ENCODE assay signal across 16 cellular contexts in genomic region chr2:44247924-44248323, GRCh38. TPM values are rescaled to one million over a fixed set of nuclear protein-coding genes. Genes with fewer than 3 reads are reported as not detected.
DNase-seq lines count a peak whose midpoint lies in the region; ATAC-seq and TF ChIP-seq lines count a peak whose summit lies in the region.
"Had no signal": no experiment of that assay in that cellular context is flagged by ENCODE, and none has a peak within 500 bp of the region (broad histone marks: within the 10 kb centered on the region; RNA-seq: fewer than 3 reads in every experiment).

No MANE protein-coding gene starts in this region.

- no peak for DNase-seq in AG04450 (ENCODE audit: low read depth, low spot score)
- peak; percentile 17 for DNase-seq in OCI-LY7 (ENCODE audit: low spot score)
- DNase-seq in iPS DF 4.7 (ENCODE audit: extremely low read depth, low spot score) = peak; percentile 56
- DNase-seq in A673 (ENCODE audit: low spot score) = no peak
- no peak for DNase-seq in D341Med (ENCODE audit: low spot score)
- DNase-seq in hippocampal formation (lab: John Stamatoyannopoulos, UW) = no peak
- DNase-seq: activated CD8-positive, alpha-beta memory T cell treated with anti-CD3 and anti-CD28 coated beads for 24 hours; activated gamma-delta T cell; GDM1; kidney glomerular epithelial cell; NCI-H1417 treated with DMSO at 0.1 percent for 48 hours; stimulated activated CD4-positive, alpha-beta T cell treated with anti-CD3 and anti-CD28 coated beads, Interleukin-2, amount 100 ng/mL, for 24 hours; T1000 had no signal

- no peaks in the 10 kb centered on the region for H3K36me3 ChIP-seq in OCI-LY7 (ENCODE audit: insufficient read depth, low read length)
- no peaks in the 10 kb centered on the region for H3K36me3 ChIP-seq in A673 (ENCODE audit: insufficient read depth, low read length, poor library complexity, severe bottlenecking)

- no peak overlapping the region for H3K4me3 ChIP-seq in AG04450 (ENCODE audit: low read depth, low read length)
- no peak overlapping the region for H3K4me3 ChIP-seq in OCI-LY7 (ENCODE audit: low read depth, low read length, poor library complexity, severe bottlenecking)
- H3K4me3 ChIP-seq in A673 (ENCODE audit: low read depth, low read length, poor library complexity, severe bottlenecking) = no peak overlapping the region

- H3K4me1 ChIP-seq in OCI-LY7 (ENCODE audit: insufficient read depth, low read length, poor library complexity, severe bottlenecking) (peaks cover 10% of the 10 kb centered on the region), A673 (ENCODE audit: insufficient read depth, low read length, poor library complexity, severe bottlenecking) (peaks cover 8% of the 10 kb centered on the region)

- no peaks in the 10 kb centered on the region for H4K20me1 ChIP-seq in OCI-LY7 (ENCODE audit: insufficient read depth, low read length)

- no peaks in the 10 kb centered on the region for H3K27me3 ChIP-seq in AG04450 (ENCODE audit: control insufficient read depth, insufficient read depth, low read length)
- H3K27me3 ChIP-seq in A673 (replicated peaks; ENCODE audit: insufficient read depth, low read depth, low read length, poor library complexity) = no peaks in the 10 kb centered on the region

- TF ChIP-seq CTCF in AG04450 (IDR thresholded peaks at IDR 0.05; ENCODE audit: low read depth, low read length) = 0 out of 2 replicates have a peak, but pooled peaks have one; percentile 12
- 0 out of 2 replicates have a peak, but pooled peaks have one; percentile 21 for TF ChIP-seq CTCF in GM12874 (IDR thresholded peaks at IDR 0.05; ENCODE audit: insufficient read depth, low read depth, low read length)
- peak; percentile 53; the same call in 1 of the 2 replicates for TF ChIP-seq CTCF in OCI-LY7 (conservative IDR thresholded peaks at IDR 0.05; ENCODE audit: low read length)
- no peak for TF ChIP-seq CTCF in A673 (conservative IDR thresholded peaks at IDR 0.05; ENCODE audit: low read depth, low read length)

- H3K27ac ChIP-seq in AG04450 (ENCODE audit: low read depth, low read length) = no peak overlapping the region
- no peak overlapping the region for H3K27ac ChIP-seq in OCI-LY7 (ENCODE audit: low read depth, low read length, poor library complexity, severe bottlenecking)
- H3K27ac ChIP-seq in A673 (ENCODE audit: low read depth, low read length, poor library complexity, severe bottlenecking) = no peak overlapping the region

- CTCF ChIA-PET in AG04450 (lab: Charles Lee) (no interaction called here), OCI-LY7 (lab: Charles Lee; ENCODE audit: unreplicated experiment) (no interaction called here), A673 (lab: Charles Lee) (no interaction called here)

- no peak overlapping the region for H3K4me2 ChIP-seq in OCI-LY7 (ENCODE audit: low read length)

- H3K9me3 ChIP-seq in AG04450 (ENCODE audit: control insufficient read depth, insufficient read depth, low read length) = no peaks in the 10 kb centered on the region
- no peaks in the 10 kb centered on the region for H3K9me3 ChIP-seq in OCI-LY7 (ENCODE audit: low read length)
- peaks cover 7% of the 10 kb centered on the region for H3K9me3 ChIP-seq in A673 (ENCODE audit: low read depth, low read length, poor library complexity, severe bottlenecking)

- POLR2A ChIA-PET in AG04450 (lab: Yijun Ruan, JAX) (no interaction called here), OCI-LY7 (lab: Charles Lee) (no interaction called here), A673 (lab: Charles Lee; ENCODE audit: low non-redundant PET) (no interaction called here)

- no TSS peak for BruUV-seq in OCI-LY7 (replicated peaks; lab: Mats Ljungman, UMichigan)
- no TSS peak for BruUV-seq in A673 (replicated peaks; lab: Mats Ljungman, UMichigan)

- no peaks in the 10 kb centered on the region for H3K9me2 ChIP-seq in OCI-LY7 (ENCODE audit: insufficient read depth, low read length)

- no peak for ATAC-seq in HG03342 (IDR thresholded peaks at IDR 0.05; ENCODE audit: unreplicated experiment)

- H3K79me2 ChIP-seq in OCI-LY7 (ENCODE audit: insufficient read depth, low read depth, low read length) = no peaks in the 10 kb centered on the region

- no peak overlapping the region for H2AFZ ChIP-seq in OCI-LY7 (ENCODE audit: low read length)

- intact Hi-C loops in OCI-LY7 (cut with micrococcal nuclease; ENCODE audit: unreplicated experiment) = loop anchor here (5.0 kb wide), 1 partner anchor 94 kb away; no protein-coding TSS in a partner anchor
- intact Hi-C loops in A673 (cut with micrococcal nuclease; ENCODE audit: unreplicated experiment) = loop anchor here (5.0 to 10.0 kb wide), 2 partner anchors 117 to 704 kb away; partner anchors contain the start of genes CAMKMT and PREPL

RNA-seq across cellular contexts. Expression of gene SLC3A1, which starts 27.4 kb away (rescaled TPM):
- 0.07 and 0.09 TPM in 2 replicates for polyA plus RNA-seq in AG04450 (2011; rRNA removed)
- 0.14 TPM in 1 of 2 replicates, not detected in the other for polyA minus RNA-seq in AG04450 (2011; rRNA and poly(A)+ RNA removed)
- not detected in 2 replicates for total RNA-seq in OCI-LY7 (2014; rRNA removed; shearing (Covaris generic))
- 0.15 TPM in 1 of 2 replicates, not detected in the other for total RNA-seq in OCI-LY7 (2022)
- total RNA-seq in A673 (2021) = not detected in 2 replicates
- total RNA-seq: pulmonary artery endothelial cell had no signal

Comparison
In these comparisons a context has a peak if more than half of its experiments do, and no peak if none do; other contexts are left out.
1. DNase-seq: peak in OCI-LY7 (single experiment) and iPS DF 4.7 (single experiment); none in AG04450 (single experiment), A673 (single experiment), D341Med (single experiment) and hippocampal formation (0 of 2).